2 cellular contexts compared by ENCODE assay signal in genomic region chr5:141514330-141515111, GRCh38.
TF ChIP-seq lines count a peak whose summit lies in the region.

No MANE protein-coding gene starts in this region.

TF ChIP-seq in HEK293, 187 proteins besides CTCF, POLR2A, EP300 and RAD21 (continues in another document):
- TF ChIP-seq ZNF704 (tag by site-specific recombination; IDR thresholded peaks at IDR 0.05), result no peak
- no peak for TF ChIP-seq ZNF449 (tag by site-specific recombination; IDR thresholded peaks at IDR 0.05)
- TF ChIP-seq EGR2 (tag by site-specific recombination; IDR thresholded peaks at IDR 0.05; ENCODE audit: low read depth), result no peak
- no peak for TF ChIP-seq ZNF654 (tag by site-specific recombination; IDR thresholded peaks at IDR 0.05; ENCODE audit: low read depth)
- TF ChIP-seq ZNF133 (tag by site-specific recombination; IDR thresholded peaks at IDR 0.05), result no peak
- TF ChIP-seq ZIC2 (tag by site-specific recombination; IDR thresholded peaks at IDR 0.05), result peak; percentile 78
- TF ChIP-seq ZXDB (tag by site-specific recombination; IDR thresholded peaks at IDR 0.05), result no peak
- TF ChIP-seq ZNF19 (tag by site-specific recombination; IDR thresholded peaks at IDR 0.05; ENCODE audit: low read depth), result no peak
- peak; percentile 96 for TF ChIP-seq ZNF600 (tag by site-specific recombination; IDR thresholded peaks at IDR 0.05)
- peak; percentile 89 for TF ChIP-seq GLIS1 (tag by site-specific recombination; IDR thresholded peaks at IDR 0.05)
- TF ChIP-seq ZBTB10 (tag by site-specific recombination; IDR thresholded peaks at IDR 0.05), result no peak
- no peak for TF ChIP-seq ZNF341 (tag by site-specific recombination; IDR thresholded peaks at IDR 0.05; ENCODE audit: low read depth)
- no peak for TF ChIP-seq MZF1 (tag by site-specific recombination; IDR thresholded peaks at IDR 0.05; ENCODE audit: borderline replicate concordance)
- TF ChIP-seq, protein P1, sequence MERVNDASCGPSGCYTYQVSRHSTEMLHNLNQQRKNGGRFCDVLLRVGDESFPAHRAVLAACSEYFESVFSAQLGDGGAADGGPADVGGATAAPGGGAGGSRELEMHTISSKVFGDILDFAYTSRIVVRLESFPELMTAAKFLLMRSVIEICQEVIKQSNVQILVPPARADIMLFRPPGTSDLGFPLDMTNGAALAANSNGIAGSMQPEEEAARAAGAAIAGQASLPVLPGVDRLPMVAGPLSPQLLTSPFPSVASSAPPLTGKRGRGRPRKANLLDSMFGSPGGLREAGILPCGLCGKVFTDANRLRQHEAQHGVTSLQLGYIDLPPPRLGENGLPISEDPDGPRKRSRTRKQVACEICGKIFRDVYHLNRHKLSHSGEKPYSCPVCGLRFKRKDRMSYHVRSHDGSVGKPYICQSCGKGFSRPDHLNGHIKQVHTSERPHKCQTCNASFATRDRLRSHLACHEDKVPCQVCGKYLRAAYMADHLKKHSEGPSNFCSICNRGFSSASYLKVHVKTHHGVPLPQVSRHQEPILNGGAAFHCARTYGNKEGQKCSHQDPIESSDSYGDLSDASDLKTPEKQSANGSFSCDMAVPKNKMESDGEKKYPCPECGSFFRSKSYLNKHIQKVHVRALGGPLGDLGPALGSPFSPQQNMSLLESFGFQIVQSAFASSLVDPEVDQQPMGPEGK (tag by site-specific recombination; IDR thresholded peaks at IDR 0.05), result 0 out of 2 replicates have a peak, but pooled peaks have one; percentile 38
- TF ChIP-seq KLF17 (tag by site-specific recombination; IDR thresholded peaks at IDR 0.05), result peak; percentile 73
- TF ChIP-seq, protein P2, sequence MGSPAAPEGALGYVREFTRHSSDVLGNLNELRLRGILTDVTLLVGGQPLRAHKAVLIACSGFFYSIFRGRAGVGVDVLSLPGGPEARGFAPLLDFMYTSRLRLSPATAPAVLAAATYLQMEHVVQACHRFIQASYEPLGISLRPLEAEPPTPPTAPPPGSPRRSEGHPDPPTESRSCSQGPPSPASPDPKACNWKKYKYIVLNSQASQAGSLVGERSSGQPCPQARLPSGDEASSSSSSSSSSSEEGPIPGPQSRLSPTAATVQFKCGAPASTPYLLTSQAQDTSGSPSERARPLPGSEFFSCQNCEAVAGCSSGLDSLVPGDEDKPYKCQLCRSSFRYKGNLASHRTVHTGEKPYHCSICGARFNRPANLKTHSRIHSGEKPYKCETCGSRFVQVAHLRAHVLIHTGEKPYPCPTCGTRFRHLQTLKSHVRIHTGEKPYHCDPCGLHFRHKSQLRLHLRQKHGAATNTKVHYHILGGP (tag by site-specific recombination; IDR thresholded peaks at IDR 0.05), result no peak

TF ChIP-seq in SK-N-SH, 30 proteins besides CTCF, POLR2A, EP300 and RAD21:
- TF ChIP-seq POLR2AphosphoS5 (IDR thresholded peaks at IDR 0.05; ENCODE audit: low read depth, low read length) (no peak), MAX (IDR thresholded peaks at IDR 0.05; ENCODE audit: low read depth) (no peak), FOSL2 (IDR thresholded peaks at IDR 0.05; ENCODE audit: borderline replicate concordance, low read depth) (no peak), TEAD4 (IDR thresholded peaks at IDR 0.05; ENCODE audit: borderline replicate concordance, insufficient read depth) (peak; percentile 37; the same call in 1 of the 2 replicates), EZH2phosphoT487 (IDR thresholded peaks at IDR 0.05; ENCODE audit: borderline replicate concordance, low read depth) (no peak), TCF12 (IDR thresholded peaks at IDR 0.05) (peak; percentile 58), IRF3 (IDR thresholded peaks at IDR 0.05; ENCODE audit: low read depth, low read length) (no peak), SIN3A (IDR thresholded peaks at IDR 0.05; ENCODE audit: borderline replicate concordance, low read depth, low read length) (no peak), YY1 (IDR thresholded peaks at IDR 0.05; ENCODE audit: low read depth) (0 out of 2 replicates have a peak, but pooled peaks have one; percentile 15), MXI1 (IDR thresholded peaks at IDR 0.05; ENCODE audit: low read depth, low read length) (no peak; the same call in 1 of the 2 replicates), SMC3 (IDR thresholded peaks at IDR 0.05; ENCODE audit: low read depth, low read length) (no peak), NRF1 (IDR thresholded peaks at IDR 0.05; ENCODE audit: low read depth, low read length) (no peak), GABPA (IDR thresholded peaks at IDR 0.05; ENCODE audit: low read depth) (no peak), RXRA (IDR thresholded peaks at IDR 0.05; ENCODE audit: borderline replicate concordance, low read depth) (peak; percentile 38; the same call in 1 of the 2 replicates), GATA2 (CRISPR knock-in tag; IDR thresholded peaks at IDR 0.05) (no peak), PBX3 (IDR thresholded peaks at IDR 0.05) (peak; percentile 8; the same call in 1 of the 2 replicates), FOXM1 (IDR thresholded peaks at IDR 0.05; ENCODE audit: low read depth) (no peak), FOXJ3 (CRISPR knock-in tag; IDR thresholded peaks at IDR 0.05) (no peak), TAF1 (IDR thresholded peaks at IDR 0.05; ENCODE audit: borderline replicate concordance, low read depth, low read length) (peak; percentile 9; the same call in 1 of the 2 replicates), ELF1 (IDR thresholded peaks at IDR 0.05) (no peak), NFIC (IDR thresholded peaks at IDR 0.05; ENCODE audit: borderline replicate concordance) (no peak), RCOR1 (IDR thresholded peaks at IDR 0.05; ENCODE audit: low read length) (no peak), USF1 (IDR thresholded peaks at IDR 0.05; ENCODE audit: borderline replicate concordance, low read depth) (no peak), JUND (IDR thresholded peaks at IDR 0.05) (no peak), MEF2A (IDR thresholded peaks at IDR 0.05; ENCODE audit: borderline replicate concordance, low read depth) (no peak), CHD2 (IDR thresholded peaks at IDR 0.05; ENCODE audit: low read length, partially characterized antibody) (no peak), RFX5 (IDR thresholded peaks at IDR 0.05; ENCODE audit: low read length) (no peak)
- TF ChIP-seq, protein P3, sequence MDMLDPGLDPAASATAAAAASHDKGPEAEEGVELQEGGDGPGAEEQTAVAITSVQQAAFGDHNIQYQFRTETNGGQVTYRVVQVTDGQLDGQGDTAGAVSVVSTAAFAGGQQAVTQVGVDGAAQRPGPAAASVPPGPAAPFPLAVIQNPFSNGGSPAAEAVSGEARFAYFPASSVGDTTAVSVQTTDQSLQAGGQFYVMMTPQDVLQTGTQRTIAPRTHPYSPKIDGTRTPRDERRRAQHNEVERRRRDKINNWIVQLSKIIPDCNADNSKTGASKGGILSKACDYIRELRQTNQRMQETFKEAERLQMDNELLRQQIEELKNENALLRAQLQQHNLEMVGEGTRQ (IDR thresholded peaks at IDR 0.05; ENCODE audit: borderline replicate concordance, low read depth, low read length), result no peak
- TF ChIP-seq, protein P4, sequence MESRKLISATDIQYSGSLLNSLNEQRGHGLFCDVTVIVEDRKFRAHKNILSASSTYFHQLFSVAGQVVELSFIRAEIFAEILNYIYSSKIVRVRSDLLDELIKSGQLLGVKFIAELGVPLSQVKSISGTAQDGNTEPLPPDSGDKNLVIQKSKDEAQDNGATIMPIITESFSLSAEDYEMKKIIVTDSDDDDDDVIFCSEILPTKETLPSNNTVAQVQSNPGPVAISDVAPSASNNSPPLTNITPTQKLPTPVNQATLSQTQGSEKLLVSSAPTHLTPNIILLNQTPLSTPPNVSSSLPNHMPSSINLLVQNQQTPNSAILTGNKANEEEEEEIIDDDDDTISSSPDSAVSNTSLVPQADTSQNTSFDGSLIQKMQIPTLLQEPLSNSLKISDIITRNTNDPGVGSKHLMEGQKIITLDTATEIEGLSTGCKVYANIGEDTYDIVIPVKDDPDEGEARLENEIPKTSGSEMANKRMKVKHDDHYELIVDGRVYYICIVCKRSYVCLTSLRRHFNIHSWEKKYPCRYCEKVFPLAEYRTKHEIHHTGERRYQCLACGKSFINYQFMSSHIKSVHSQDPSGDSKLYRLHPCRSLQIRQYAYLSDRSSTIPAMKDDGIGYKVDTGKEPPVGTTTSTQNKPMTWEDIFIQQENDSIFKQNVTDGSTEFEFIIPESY (IDR thresholded peaks at IDR 0.05; ENCODE audit: borderline replicate concordance, low read depth), result no peak
- TF ChIP-seq, protein P5, sequence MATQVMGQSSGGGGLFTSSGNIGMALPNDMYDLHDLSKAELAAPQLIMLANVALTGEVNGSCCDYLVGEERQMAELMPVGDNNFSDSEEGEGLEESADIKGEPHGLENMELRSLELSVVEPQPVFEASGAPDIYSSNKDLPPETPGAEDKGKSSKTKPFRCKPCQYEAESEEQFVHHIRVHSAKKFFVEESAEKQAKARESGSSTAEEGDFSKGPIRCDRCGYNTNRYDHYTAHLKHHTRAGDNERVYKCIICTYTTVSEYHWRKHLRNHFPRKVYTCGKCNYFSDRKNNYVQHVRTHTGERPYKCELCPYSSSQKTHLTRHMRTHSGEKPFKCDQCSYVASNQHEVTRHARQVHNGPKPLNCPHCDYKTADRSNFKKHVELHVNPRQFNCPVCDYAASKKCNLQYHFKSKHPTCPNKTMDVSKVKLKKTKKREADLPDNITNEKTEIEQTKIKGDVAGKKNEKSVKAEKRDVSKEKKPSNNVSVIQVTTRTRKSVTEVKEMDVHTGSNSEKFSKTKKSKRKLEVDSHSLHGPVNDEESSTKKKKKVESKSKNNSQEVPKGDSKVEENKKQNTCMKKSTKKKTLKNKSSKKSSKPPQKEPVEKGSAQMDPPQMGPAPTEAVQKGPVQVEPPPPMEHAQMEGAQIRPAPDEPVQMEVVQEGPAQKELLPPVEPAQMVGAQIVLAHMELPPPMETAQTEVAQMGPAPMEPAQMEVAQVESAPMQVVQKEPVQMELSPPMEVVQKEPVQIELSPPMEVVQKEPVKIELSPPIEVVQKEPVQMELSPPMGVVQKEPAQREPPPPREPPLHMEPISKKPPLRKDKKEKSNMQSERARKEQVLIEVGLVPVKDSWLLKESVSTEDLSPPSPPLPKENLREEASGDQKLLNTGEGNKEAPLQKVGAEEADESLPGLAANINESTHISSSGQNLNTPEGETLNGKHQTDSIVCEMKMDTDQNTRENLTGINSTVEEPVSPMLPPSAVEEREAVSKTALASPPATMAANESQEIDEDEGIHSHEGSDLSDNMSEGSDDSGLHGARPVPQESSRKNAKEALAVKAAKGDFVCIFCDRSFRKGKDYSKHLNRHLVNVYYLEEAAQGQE (IDR thresholded peaks at IDR 0.05; ENCODE audit: low read depth, low read length), result no peak
